Comparison of ENCODE assay signal across 9 cellular contexts in genomic region chr22:23826510-23827350, GRCh38. TPM values are rescaled to one million over a fixed set of nuclear protein-coding genes. Genes with fewer than 3 reads are reported as not detected.
DNase-seq lines count a peak whose midpoint lies in the region; ATAC-seq and TF ChIP-seq lines count a peak whose summit lies in the region.
"Had no signal": no experiment of that assay in that cellular context is flagged by ENCODE, and none has a peak within 500 bp of the region (broad histone marks: within the 10 kb centered on the region; RNA-seq: fewer than 3 reads in every experiment).

No MANE protein-coding gene starts in this region.

- H3K4me3 ChIP-seq in endodermal cell (ENCODE audit: low read length) (no peak overlapping the region), skeletal muscle cell (ENCODE audit: low read depth, low read length) (no peak overlapping the region)
- H3K4me3 ChIP-seq: testis had no signal

- no peak for TF ChIP-seq CTCF in endodermal cell (conservative IDR thresholded peaks at IDR 0.05)

- peaks cover 79% of the 10 kb centered on the region for H3K36me3 ChIP-seq in endodermal cell (ENCODE audit: control insufficient read depth, insufficient read depth, low read length)

- H3K9ac ChIP-seq in endodermal cell (ENCODE audit: extremely low read depth, low read length, poor library complexity, severe bottlenecking): no peak overlapping the region

- no peaks in the 10 kb centered on the region for H3K9me3 Mint-ChIP-seq in endodermal cell

- H3K36me3 Mint-ChIP-seq in endodermal cell (ENCODE audit: low read depth): peaks cover 82% of the 10 kb centered on the region

- 91 to 95% methylated on average over 11 to 15 of the region's 15 CpGs for WGBS in endodermal cell (ENCODE audit: insufficient coverage in 1 of 2, insufficient read length in 1 of 2), 2 experiments

- no peaks in the 10 kb centered on the region for H3K4me1 ChIP-seq in endodermal cell (ENCODE audit: control insufficient read depth, insufficient read depth, low read length)

- H3K27ac ChIP-seq in endodermal cell (ENCODE audit: low read depth, low read length) (peak overlapping the region; percentile 3), caudate nucleus (ENCODE audit: low read depth, low read length) (no peak overlapping the region)

- no peaks in the 10 kb centered on the region for H3K27me3 ChIP-seq in endodermal cell (ENCODE audit: control insufficient read depth, insufficient read depth, low read length, poor library complexity, severe bottlenecking)
- H3K27me3 ChIP-seq: testis had no signal

- DNase-seq in NCI-H2227 treated with DMSO at 0.1 percent for 48 hours (lab: John Stamatoyannopoulos, UW): peak; percentile 31
- DNase-seq in NCI-H2227 (lab: John Stamatoyannopoulos, UW; ENCODE audit: unreplicated experiment): no peak
- no peak for DNase-seq in endodermal cell
- peak; percentile 67 for DNase-seq in skeletal muscle cell (ENCODE audit: low read depth)
- no peak for DNase-seq in caudate nucleus (lab: John Stamatoyannopoulos, UW)
- DNase-seq: 8988T, testis had no signal

- H3K4me3 Mint-ChIP-seq in endodermal cell: no peak overlapping the region

- H3K27ac Mint-ChIP-seq in endodermal cell: no peak overlapping the region

- no peaks in the 10 kb centered on the region for H3K27me3 Mint-ChIP-seq in endodermal cell (ENCODE audit: insufficient read depth)

- H3K9me3 ChIP-seq in endodermal cell (ENCODE audit: control insufficient read depth, low read length): no peaks in the 10 kb centered on the region
- H3K9me3 ChIP-seq: testis had no signal

- no peak for ATAC-seq in GM18517 (IDR thresholded peaks at IDR 0.05; ENCODE audit: unreplicated experiment)
- ATAC-seq: Panc1 had no signal

- H3K4me1 Mint-ChIP-seq in endodermal cell: no peaks in the 10 kb centered on the region

RNA-seq across cellular contexts. Expression of gene DERL3, which starts 12.1 kb away (rescaled TPM):
- total RNA-seq in endodermal cell: 1 to 10 TPM; 6.3 to 7.6 TPM
- polyA plus RNA-seq in endodermal cell (2013, experiment 1 of 2): 8.1 TPM
- 7.7 TPM for polyA plus RNA-seq in endodermal cell (2013, experiment 2 of 2)

RNA-seq across cellular contexts. Expression of gene SLC2A11, which starts 30.9 kb away (rescaled TPM):
- 10 to 100 TPM; 13.1 to 14.8 TPM for total RNA-seq in endodermal cell
- 12.0 TPM for polyA plus RNA-seq in endodermal cell (2013, experiment 1 of 2)
- 9.3 TPM for polyA plus RNA-seq in endodermal cell (2013, experiment 2 of 2)

RNA-seq across cellular contexts. Expression of gene SMARCB1, which starts 40.0 kb away (rescaled TPM):
- 100 to 1,000 TPM; 136 to 148 TPM for total RNA-seq in endodermal cell
- polyA plus RNA-seq in endodermal cell (2013, experiment 1 of 2): 201 TPM
- polyA plus RNA-seq in endodermal cell (2013, experiment 2 of 2): 179 TPM

RNA-seq across cellular contexts. Expression of gene MMP11, which starts 54.1 kb away (rescaled TPM):
- total RNA-seq in endodermal cell: 10 to 100 TPM in 1 of 2 donors, 1 to 10 TPM in 1; 9.7 to 14.3 TPM
- polyA plus RNA-seq in endodermal cell (2013, experiment 1 of 2): 14.7 TPM
- polyA plus RNA-seq in endodermal cell (2013, experiment 2 of 2): 14.5 TPM

RNA-seq across cellular contexts. Expression of gene CHCHD10, which starts 59.0 kb away (rescaled TPM):
- 100 to 1,000 TPM in 1 of 2 donors, 10 to 100 TPM in 1; 76.1 to 103 TPM for total RNA-seq in endodermal cell
- 75.1 TPM for polyA plus RNA-seq in endodermal cell (2013, experiment 1 of 2)
- polyA plus RNA-seq in endodermal cell (2013, experiment 2 of 2): 66.0 TPM

Comparison
In these comparisons a context has a peak if more than half of its experiments do, and no peak if none do; other contexts are left out.
1. DNase-seq: peak in NCI-H2227 treated with DMSO at 0.1 percent for 48 hours (single experiment) and skeletal muscle cell (single experiment); none in NCI-H2227 (single experiment), endodermal cell (single experiment) and caudate nucleus (0 of 61).